ENCODE assay signal across 23 cellular contexts in the genomic region with DNA sequence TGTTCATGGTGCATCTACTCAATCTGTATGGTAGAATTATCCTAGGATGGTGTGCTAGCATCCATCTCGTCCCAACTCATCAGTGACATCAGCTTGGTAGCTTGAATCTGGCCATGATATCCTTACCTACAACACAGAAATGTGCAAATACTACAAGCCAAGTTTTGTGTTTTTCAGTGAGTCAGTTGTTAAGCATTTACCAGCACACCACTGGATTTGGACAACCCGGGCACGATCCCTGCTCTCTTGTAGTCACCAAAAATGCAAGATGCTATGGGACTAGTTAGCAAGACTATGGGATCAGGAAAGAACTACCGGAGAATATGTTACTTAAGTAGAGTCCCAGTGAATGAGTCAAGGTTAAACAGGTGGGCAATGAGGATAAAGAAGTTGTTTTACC. TPM values are rescaled to one million over a fixed set of nuclear protein-coding genes. Genes with fewer than 3 reads are reported as not detected.
DNase-seq lines count a peak whose midpoint lies in the region; ATAC-seq, FAIRE-seq and TF ChIP-seq lines count a peak whose summit lies in the region.
"Had no signal": no experiment of that assay in that cellular context is flagged by ENCODE, and none has a peak within 500 bp of the region (broad histone marks: within the 10 kb centered on the region; RNA-seq: fewer than 3 reads in every experiment).

No MANE protein-coding gene starts in this region.

- 0 out of 2 replicates have a peak, but pooled peaks cover 3% of the 10 kb centered on the region for H3K9me2 ChIP-seq in GM23338 (ENCODE audit: insufficient read depth)

- DNase-seq in GM23338 (ENCODE audit: low spot score) (no peak), WTC11 (ENCODE audit: low spot score) (no peak), bronchial epithelial cell (ENCODE audit: low read depth) (peak; percentile 58), keratinocyte (ENCODE audit: low read depth, low spot score) (no peak), RPMI8226 (no peak), NCI-H2227 (lab: John Stamatoyannopoulos, UW; ENCODE audit: unreplicated experiment) (no peak), NCI-H2081 treated with DMSO at 0.1 percent for 48 hours (lab: John Stamatoyannopoulos, UW) (no peak)
- DNase-seq: AML-193; Caco-2; Calu3; CD4-positive, alpha-beta T cell; CD8-positive, alpha-beta T cell; DMS79 treated with DMSO at 0.1 percent for 48 hours; GF-D8 had no signal

- TF ChIP-seq CTCF in GM23338 (conservative IDR thresholded peaks at IDR 0.05; ENCODE audit: low read depth in 2 of 2) = no peak
- TF ChIP-seq CTCF in WTC11 (IDR thresholded peaks at IDR 0.05) = no peak
- TF ChIP-seq CTCF in bronchial epithelial cell (IDR thresholded peaks at IDR 0.05; ENCODE audit: insufficient read depth, low read length, severe bottlenecking) = no peak
- no peak for TF ChIP-seq CTCF in keratinocyte (optimal IDR thresholded peaks at IDR 0.05 in 1 of 3, IDR thresholded peaks at IDR 0.05 in 1 of 3, conservative IDR thresholded peaks at IDR 0.05 in 1 of 3; ENCODE audit: extremely low read depth in 1 of 3, insufficient read depth in 2 of 3, low read length in 3 of 3)

- peaks cover 81% of the 10 kb centered on the region for H3K9me3 Mint-ChIP-seq in GM23338
- H3K9me3 Mint-ChIP-seq in WTC11 = peaks cover 3% of the 10 kb centered on the region
- H3K9me3 Mint-ChIP-seq: CD4-positive, alpha-beta T cell; CD8-positive, alpha-beta T cell had no signal

- H3K36me3 Mint-ChIP-seq in GM23338 (ENCODE audit: low read depth) = peaks cover 12% of the 10 kb centered on the region; the same call in 2 of the 3 replicates
- H3K36me3 Mint-ChIP-seq in WTC11 = peaks cover 43% of the 10 kb centered on the region
- H3K36me3 Mint-ChIP-seq: CD8-positive, alpha-beta T cell had no signal

- 0 out of 2 replicates have a peak overlapping the region, but pooled peaks have one; percentile 74 for H2AFZ ChIP-seq in GM23338
- H2AFZ ChIP-seq in keratinocyte (ENCODE audit: control insufficient read depth, low read length) = no peak overlapping the region

- H3K27me3 ChIP-seq in GM23338 (ENCODE audit: insufficient read depth) = no peaks in the 10 kb centered on the region
- no peaks in the 10 kb centered on the region for H3K27me3 ChIP-seq in bronchial epithelial cell (ENCODE audit: control insufficient read depth, insufficient read depth, low read length)
- no peaks in the 10 kb centered on the region for H3K27me3 ChIP-seq in keratinocyte (ENCODE audit: control insufficient read depth, extremely low read depth, insufficient read depth, low read length)
- H3K27me3 ChIP-seq: BLaER1 treated with 17β-estradiol and CSF1 and Interleukin-3, amounts not matched to agents 10 nM and 100 nM had no signal

- H3F3A ChIP-seq in GM23338 (replicated peaks; ENCODE audit: low read depth) = no peaks in the 10 kb centered on the region

- H3K9ac ChIP-seq in keratinocyte (ENCODE audit: control insufficient read depth, extremely low read depth, insufficient read depth, low read length) = no peak overlapping the region
- H3K9ac ChIP-seq: BLaER1 treated with 17β-estradiol and CSF1 and Interleukin-3, amounts not matched to agents 10 nM and 100 nM had no signal

- CTCF ChIA-PET in WTC11 (lab: Charles Lee) = no interaction called here

- H3K27ac ChIP-seq in GM23338 (ENCODE audit: low read depth) (no peak overlapping the region), keratinocyte (ENCODE audit: control insufficient read depth, insufficient read depth, low read length) (no peak overlapping the region)
- H3K27ac ChIP-seq: 22Rv1; A549; BLaER1 treated with 17β-estradiol and CSF1 and Interleukin-3, amounts not matched to agents 10 nM and 100 nM; C4-2B had no signal

- dilution Hi-C loops in keratinocyte (cut with MboI; ENCODE audit: extremely low pct_ligation_motif_present, low sequenced_read_pairs) = no loop called here

- H3K36me3 ChIP-seq in GM23338 (ENCODE audit: insufficient read depth) (no peaks in the 10 kb centered on the region), bronchial epithelial cell (ENCODE audit: control insufficient read depth, insufficient read depth, low read length) (no peaks in the 10 kb centered on the region), keratinocyte (ENCODE audit: control insufficient read depth in 2 of 2, extremely low read depth in 1 of 2, insufficient read depth in 2 of 2, low read length in 2 of 2) (no peaks in the 10 kb centered on the region)
- H3K36me3 ChIP-seq: BLaER1 treated with 17β-estradiol and CSF1 and Interleukin-3, amounts not matched to agents 10 nM and 100 nM had no signal

- H3K4me1 ChIP-seq in GM23338 (ENCODE audit: insufficient read depth) = peaks cover 19% of the 10 kb centered on the region
- peaks cover 9% of the 10 kb centered on the region for H3K4me1 ChIP-seq in keratinocyte (ENCODE audit: control insufficient read depth, extremely low read depth, insufficient read depth, low read length)
- H3K4me1 ChIP-seq: A549, Caco-2 had no signal

- ATAC-seq in GM23338 = no peak
- no peak for ATAC-seq in WTC11
- ATAC-seq in GM18511 (IDR thresholded peaks at IDR 0.05; ENCODE audit: unreplicated experiment) = no peak
- ATAC-seq: A549; CD8-positive, alpha-beta T cell had no signal

- no peak overlapping the region for H3K27ac Mint-ChIP-seq in GM23338
- peak overlapping the region; percentile 98 for H3K27ac Mint-ChIP-seq in WTC11
- H3K27ac Mint-ChIP-seq: B cell; CD4-positive, alpha-beta T cell; CD8-positive, alpha-beta T cell had no signal

- no peaks in the 10 kb centered on the region for H3K79me2 ChIP-seq in GM23338 (replicated peaks; ENCODE audit: insufficient read depth)
- no peaks in the 10 kb centered on the region for H3K79me2 ChIP-seq in keratinocyte (ENCODE audit: control insufficient read depth, insufficient read depth, low read length)

- H4K20me1 ChIP-seq in GM23338 (replicated peaks; ENCODE audit: insufficient read depth) (no peaks in the 10 kb centered on the region), keratinocyte (ENCODE audit: control insufficient read depth, extremely low read depth, insufficient read depth, low read length) (no peaks in the 10 kb centered on the region)
- H4K20me1 ChIP-seq: BLaER1 treated with 17β-estradiol and CSF1 and Interleukin-3, amounts not matched to agents 10 nM and 100 nM had no signal

- no peak overlapping the region for H3K4me3 Mint-ChIP-seq in GM23338
- H3K4me3 Mint-ChIP-seq in WTC11 = peak overlapping the region; percentile 16
- H3K4me3 Mint-ChIP-seq: B cell; CD4-positive, alpha-beta T cell; CD8-positive, alpha-beta T cell had no signal

- peaks cover 3% of the 10 kb centered on the region for H3K27me3 Mint-ChIP-seq in GM23338 (ENCODE audit: insufficient read depth, low read depth, poor library complexity)
- no peaks in the 10 kb centered on the region for H3K27me3 Mint-ChIP-seq in WTC11 (ENCODE audit: low read depth)

- no peaks in the 10 kb centered on the region for H3K9me3 ChIP-seq in keratinocyte (ENCODE audit: control insufficient read depth, low read depth, low read length)

- no peak overlapping the region for H3K4me3 ChIP-seq in GM23338
- H3K4me3 ChIP-seq in bronchial epithelial cell (ENCODE audit: low read depth, low read length) = no peak overlapping the region
- H3K4me3 ChIP-seq in keratinocyte (ENCODE audit: control insufficient read depth in 2 of 3, extremely low read depth in 1 of 3, insufficient read depth in 2 of 3, low read depth in 1 of 3, low read length in 3 of 3) = no peak overlapping the region
- H3K4me3 ChIP-seq: A549; BLaER1 treated with 17β-estradiol and CSF1 and Interleukin-3, amounts not matched to agents 10 nM and 100 nM had no signal

- H3K4me1 Mint-ChIP-seq in GM23338 (peaks cover 9% of the 10 kb centered on the region), WTC11 (peaks cover 74% of the 10 kb centered on the region)
- H3K4me1 Mint-ChIP-seq: B cell had no signal

- no peaks in the 10 kb centered on the region for H3K9me1 ChIP-seq in keratinocyte (ENCODE audit: control insufficient read depth, extremely low read depth, insufficient read depth, low read length)

- H3K4me2 ChIP-seq in GM23338 (no peak overlapping the region), keratinocyte (ENCODE audit: control insufficient read depth, extremely low read depth, insufficient read depth, low read depth, low read length) (no peak overlapping the region)
- H3K4me2 ChIP-seq: A549; BLaER1 treated with 17β-estradiol and CSF1 and Interleukin-3, amounts not matched to agents 10 nM and 100 nM had no signal

- POLR2A ChIA-PET in WTC11 (lab: Charles Lee) = no interaction called here

- FAIRE-seq in bronchial epithelial cell (lab: Jason Lieb, UNC) (no peak), keratinocyte (lab: Jason Lieb, UNC) (peak; percentile 63)
- FAIRE-seq: A549, D721Med, G401.6, GM12891 had no signal

TF ChIP-seq in GM23338, 12 proteins besides CTCF, POLR2A, EP300 and RAD21 (continues in another document):
- TF ChIP-seq EZH2 (IDR thresholded peaks at IDR 0.05; ENCODE audit: low read depth, unreplicated experiment) = no peak

TF ChIP-seq in WTC11, 78 proteins besides CTCF, POLR2A, EP300 and RAD21 (continues in another document):
- TF ChIP-seq, protein P1, sequence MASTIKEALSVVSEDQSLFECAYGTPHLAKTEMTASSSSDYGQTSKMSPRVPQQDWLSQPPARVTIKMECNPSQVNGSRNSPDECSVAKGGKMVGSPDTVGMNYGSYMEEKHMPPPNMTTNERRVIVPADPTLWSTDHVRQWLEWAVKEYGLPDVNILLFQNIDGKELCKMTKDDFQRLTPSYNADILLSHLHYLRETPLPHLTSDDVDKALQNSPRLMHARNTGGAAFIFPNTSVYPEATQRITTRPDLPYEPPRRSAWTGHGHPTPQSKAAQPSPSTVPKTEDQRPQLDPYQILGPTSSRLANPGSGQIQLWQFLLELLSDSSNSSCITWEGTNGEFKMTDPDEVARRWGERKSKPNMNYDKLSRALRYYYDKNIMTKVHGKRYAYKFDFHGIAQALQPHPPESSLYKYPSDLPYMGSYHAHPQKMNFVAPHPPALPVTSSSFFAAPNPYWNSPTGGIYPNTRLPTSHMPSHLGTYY (CRISPR knock-in tag; IDR thresholded peaks at IDR 0.05) = no peak

RNA-seq across cellular contexts. Expression of a gene that starts 32.1 kb away (rescaled TPM):
- total RNA-seq in GM23338 (2014; rRNA removed; shearing (Covaris generic)) = 11.5 and 12.3 TPM in 2 replicates
- polyA plus RNA-seq in GM23338 (2016; fragmentation: Nextera tagmentation; extraction: Ambion mirVana) (9.0 and 9.2 TPM in 2 replicates), keratinocyte (6.4 to 10.2 TPM (median 8.6 TPM) in 3 replicates)
- total RNA-seq in WTC11 (2021) (22.1 to 26.2 TPM (median 25.0 TPM) in 3 replicates), bronchial epithelial cell (7.0 and 9.5 TPM in 2 replicates)
- polyA plus RNA-seq in keratinocyte (2011; ENCODE audit: low read depth) = 5.0 TPM
- 1.6 and 3.2 TPM in 2 replicates for polyA plus RNA-seq in keratinocyte (2011; cell fraction: cytosol; rRNA removed)
- polyA plus RNA-seq in keratinocyte (2011; cell fraction: nucleus; rRNA removed) = 25.6 and 29.6 TPM in 2 replicates
- polyA plus RNA-seq in keratinocyte (2012; ENCODE audit: low replicate concordance) = 4.2 and 5.4 TPM in 2 replicates
- 4.4 to 8.7 TPM in 2 of 3 replicates, not detected in the other for polyA minus RNA-seq in keratinocyte
- 1.9 TPM for polyA minus RNA-seq in keratinocyte (2011; cell fraction: cytosol; rRNA and poly(A)+ RNA removed)
- 6.6 and 12.5 TPM in 2 replicates for polyA minus RNA-seq in keratinocyte (2011; cell fraction: nucleus; rRNA and poly(A)+ RNA removed)
